ENCODE assay signal across 33 cellular contexts in the genomic region with DNA sequence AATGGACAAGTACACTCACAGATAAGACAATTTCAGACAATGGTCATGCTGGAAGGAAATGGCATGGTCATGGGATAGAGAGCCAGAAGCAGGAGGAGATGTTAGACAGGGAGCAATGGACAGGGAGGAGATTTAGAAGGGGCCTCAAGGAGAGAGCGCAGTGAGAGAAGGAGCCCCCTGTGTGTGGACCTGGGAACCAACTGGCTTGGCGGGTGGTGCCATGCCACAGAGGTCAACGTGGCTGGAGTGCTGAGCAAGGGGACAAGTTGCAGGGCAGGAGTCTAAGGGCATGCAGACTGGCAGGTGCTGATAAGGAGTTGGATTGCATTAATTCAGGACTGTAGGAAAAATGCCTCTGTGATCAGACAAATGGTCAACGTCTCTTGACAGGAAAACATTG.
"Had no signal": no experiment of that assay in that cellular context is flagged by ENCODE, and none has a peak within 500 bp of the region (broad histone marks: within the 10 kb centered on the region; RNA-seq: fewer than 3 reads in every experiment).

No MANE protein-coding gene starts in this region.

- H3K27ac Mint-ChIP-seq: activated B cell treated with CpG ODN at 0.5 μM for 24 hours; activated CD8-positive, alpha-beta memory T cell treated with anti-CD3 and anti-CD28 coated beads, Interleukin-2, amount 10 ng/mL, durations not matched to agents 7 days and 5 days; activated CD8-positive, alpha-beta T cell treated with anti-CD3 and anti-CD28 coated beads, Interleukin-2, amount 10 ng/mL, durations not matched to agents 7 days and 5 days; activated naive CD4-positive, alpha-beta T cell treated with anti-CD3 and anti-CD28 coated beads for 36 hours; activated naive CD4-positive, alpha-beta T cell treated with anti-CD3 and anti-CD28 coated beads, Interleukin-2, amount 50 U/mL, for 24 hours; activated naive CD8-positive, alpha-beta T cell treated with anti-CD3 and anti-CD28 coated beads for 36 hours; activated naive CD8-positive, alpha-beta T cell treated with anti-CD3 and anti-CD28 coated beads, Interleukin-2, amount 50 U/mL, for 24 hours; activated T-cell treated with anti-CD3 and anti-CD28 coated beads, Interleukin-2, amount 50 U/mL, for 72 hours; T-helper 17 cell; T-helper 2 cell treated with Interferon-gamma antibody and Interleukin-4, amounts not matched to agents 5 μg/mL and 100 μg/mL, for 36 hours had no signal

- H3K27me3 ChIP-seq: adrenal gland, colonic mucosa had no signal

- H3K36me3 ChIP-seq: adrenal gland, colonic mucosa, heart left ventricle, WERI-Rb-1 had no signal

- H3K36me3 Mint-ChIP-seq: activated CD8-positive, alpha-beta memory T cell treated with anti-CD3 and anti-CD28 coated beads, Interleukin-2, amount 10 ng/mL, durations not matched to agents 7 days and 5 days; activated naive CD8-positive, alpha-beta T cell treated with anti-CD3 and anti-CD28 coated beads for 36 hours had no signal

- H3K4me1 Mint-ChIP-seq: activated B cell treated with CpG ODN at 0.5 μM for 24 hours; activated naive CD4-positive, alpha-beta T cell treated with anti-CD3 and anti-CD28 coated beads, Interleukin-2, amount 50 U/mL, for 24 hours; activated naive CD8-positive, alpha-beta T cell treated with anti-CD3 and anti-CD28 coated beads for 36 hours; activated naive CD8-positive, alpha-beta T cell treated with anti-CD3 and anti-CD28 coated beads, Interleukin-2, amount 50 U/mL, for 24 hours had no signal

- H3K27ac ChIP-seq: adrenal gland, body of pancreas, colonic mucosa, heart left ventricle, WERI-Rb-1 had no signal

- H3K27me3 Mint-ChIP-seq: activated B cell treated with CpG ODN at 0.5 μM for 24 hours had no signal

- H3K9me3 ChIP-seq: adrenal gland, body of pancreas, colonic mucosa had no signal

- DNase-seq: activated B cell treated with CpG ODN at 0.5 μM for 24 hours; activated CD4-positive, alpha-beta T cell treated with anti-CD3 and anti-CD28 coated beads for 48 hours; activated CD4-positive, alpha-beta T cell treated with anti-CD3 and anti-CD28 coated beads, Interleukin-2, amount 50 U/mL, for 1 hour; activated CD4-positive, alpha-beta T cell treated with anti-CD3 and anti-CD28 coated beads, Interleukin-2, amount 50 U/mL, for 48 hours; activated CD8-positive, alpha-beta memory T cell treated with anti-CD3 and anti-CD28 coated beads, Interleukin-2, amount 10 ng/mL, durations not matched to agents 7 days and 5 days; activated CD8-positive, alpha-beta memory T cell treated with anti-CD3 and anti-CD28 coated beads, Interleukin-2, amount 50 U/mL, for 4 hours; activated CD8-positive, alpha-beta T cell treated with anti-CD3 and anti-CD28 coated beads, Interleukin-2, amount 10 ng/mL, durations not matched to agents 7 days and 5 days; activated naive CD4-positive, alpha-beta T cell treated with anti-CD3 and anti-CD28 coated beads for 36 hours; activated naive CD8-positive, alpha-beta T cell treated with anti-CD3 and anti-CD28 coated beads for 36 hours; activated naive CD8-positive, alpha-beta T cell treated with anti-CD3 and anti-CD28 coated beads, Interleukin-2, amount 50 U/mL, for 24 hours; activated T-cell treated with anti-CD3 and anti-CD28 coated beads, Interleukin-2, amount 50 U/mL, for 1 hour; activated T-cell treated with anti-CD3 and anti-CD28 coated beads, Interleukin-2, amount 50 U/mL, for 72 hours; adrenal gland; amygdala; aorta; body of pancreas; central memory CD4-positive, alpha-beta T cell; cerebellar nuclear complex; colonic mucosa; effector CD8-positive, alpha-beta T cell; foreskin fibroblast; heart left ventricle; SW 1271; T-helper 1 cell; T-helper 17 cell; T1000; WERI-Rb-1 had no signal

- FAIRE-seq: endometrium, frontal cortex had no signal

- H3K4me1 ChIP-seq: adrenal gland, body of pancreas, colonic mucosa, heart left ventricle had no signal

- H3K9me3 Mint-ChIP-seq: activated B cell treated with CpG ODN at 0.5 μM for 24 hours; activated naive CD4-positive, alpha-beta T cell treated with anti-CD3 and anti-CD28 coated beads for 36 hours; activated naive CD4-positive, alpha-beta T cell treated with anti-CD3 and anti-CD28 coated beads, Interleukin-2, amount 50 U/mL, for 24 hours; activated naive CD8-positive, alpha-beta T cell treated with anti-CD3 and anti-CD28 coated beads for 36 hours; activated naive CD8-positive, alpha-beta T cell treated with anti-CD3 and anti-CD28 coated beads, Interleukin-2, amount 50 U/mL, for 24 hours; activated T-cell treated with anti-CD3 and anti-CD28 coated beads, Interleukin-2, amount 50 U/mL, for 72 hours; T-helper 2 cell treated with Interferon-gamma antibody and Interleukin-4, amounts not matched to agents 5 μg/mL and 100 μg/mL, for 36 hours had no signal

- H3K4me3 ChIP-seq: adrenal gland, body of pancreas, colonic mucosa, heart left ventricle had no signal

- ATAC-seq: activated CD4-positive, CD25-positive, alpha-beta regulatory T cell treated with anti-CD3 and anti-CD28 coated beads, Interleukin-2, amount 50 U/mL, for 24 hours; activated CD8-positive, alpha-beta memory T cell treated with anti-CD3 and anti-CD28 coated beads, Interleukin-2, amount 10 ng/mL, durations not matched to agents 7 days and 5 days; activated CD8-positive, alpha-beta T cell treated with anti-CD3 and anti-CD28 coated beads, Interleukin-2, amount 10 ng/mL, durations not matched to agents 7 days and 5 days; activated naive CD8-positive, alpha-beta T cell treated with anti-CD3 and anti-CD28 coated beads, Interleukin-2, amount 50 U/mL, for 24 hours; activated T-cell treated with anti-CD3 and anti-CD28 coated beads, Interleukin-2, amount 50 U/mL, for 72 hours; body of pancreas; esophagus mucosa; heart left ventricle; T-helper 17 cell had no signal

- H3K4me3 Mint-ChIP-seq: activated B cell treated with CpG ODN at 0.5 μM for 24 hours; activated CD8-positive, alpha-beta memory T cell treated with anti-CD3 and anti-CD28 coated beads, Interleukin-2, amount 10 ng/mL, durations not matched to agents 7 days and 5 days; activated CD8-positive, alpha-beta T cell treated with anti-CD3 and anti-CD28 coated beads, Interleukin-2, amount 10 ng/mL, durations not matched to agents 7 days and 5 days; activated naive CD4-positive, alpha-beta T cell treated with anti-CD3 and anti-CD28 coated beads for 36 hours; activated naive CD4-positive, alpha-beta T cell treated with anti-CD3 and anti-CD28 coated beads, Interleukin-2, amount 50 U/mL, for 24 hours; activated naive CD8-positive, alpha-beta T cell treated with anti-CD3 and anti-CD28 coated beads for 36 hours; activated naive CD8-positive, alpha-beta T cell treated with anti-CD3 and anti-CD28 coated beads, Interleukin-2, amount 50 U/mL, for 24 hours; activated T-cell treated with anti-CD3 and anti-CD28 coated beads, Interleukin-2, amount 50 U/mL, for 72 hours; T-helper 17 cell; T-helper 2 cell treated with Interferon-gamma antibody and Interleukin-4, amounts not matched to agents 5 μg/mL and 100 μg/mL, for 36 hours had no signal
